ENCODE assay signal across 24 cellular contexts in the genomic region with DNA sequence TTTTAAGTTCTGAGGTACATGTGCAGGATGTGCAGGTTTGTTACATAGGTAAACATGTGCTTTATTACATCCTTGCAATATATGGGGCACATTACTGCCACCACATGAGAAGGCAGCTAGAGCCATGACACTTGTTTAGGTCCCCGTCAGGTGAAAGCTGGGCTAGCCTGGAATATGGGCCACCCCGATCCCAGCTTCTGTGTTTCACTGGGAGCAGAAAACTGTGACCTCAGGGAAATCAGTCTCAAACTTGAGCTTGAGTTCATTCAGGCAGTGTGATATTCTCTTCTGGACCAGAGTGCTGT.
"Had no signal": no experiment of that assay in that cellular context is flagged by ENCODE, and none has a peak within 500 bp of the region (broad histone marks: within the 10 kb centered on the region; RNA-seq: fewer than 3 reads in every experiment).

No MANE protein-coding gene starts in this region.

- H3K27ac ChIP-seq: hepatocyte, lower lobe of right lung, pancreas, prostate gland, sigmoid colon, tibial nerve, uterus had no signal

- DNase-seq: islet precursor cell; lower lobe of right lung; mammary epithelial cell; mesenchymal stem cell; naive B cell; natural killer cell; nucleus accumbens; posterior cingulate gyrus; retina; right cardiac atrium; sigmoid colon; stimulated activated CD4-positive, alpha-beta T cell treated with anti-CD3 and anti-CD28 coated beads, Interleukin-1b, Interleukin-23, amount 100 ng/mL, for 48 hours; stimulated activated CD4-positive, alpha-beta T cell treated with anti-CD3 and anti-CD28 coated beads, Interleukin-2, amount 100 ng/mL, for 48 hours; stimulated activated CD4-positive, alpha-beta T cell treated with anti-CD3 and anti-CD28 coated beads, Interleukin-4, amount 100 ng/mL, for 4 hours; stimulated activated CD8-positive, alpha-beta memory T cell treated with anti-CD3 and anti-CD28 coated beads, Interleukin-4, amount 100 ng/mL, for 48 hours; stimulated activated naive CD4-positive, alpha-beta T cell treated with Interleukin-2 at 50 U/mL for 16 hours; stimulated activated naive CD8-positive, alpha-beta T cell treated with anti-CD3 and anti-CD28 coated beads, Interleukin-15, amount 100 ng/mL, for 72 hours had no signal

- ATAC-seq: left lobe of liver; lower lobe of right lung; natural killer cell; right cardiac atrium; stimulated activated memory B cell treated with anti-CD40 and anti-IgM and Interleukin-4, amounts not matched to agents 10 μg/mL and 1 μg/mL and 100 μg/mL, for 72 hours; stimulated activated naive CD8-positive, alpha-beta T cell treated with anti-CD3 and anti-CD28 coated beads, Interleukin-15, amount 100 ng/mL, for 72 hours had no signal

- H3K9me3 ChIP-seq: lower lobe of right lung, pancreas, prostate gland, sigmoid colon, tibial nerve, uterus had no signal

- H3K36me3 ChIP-seq: lower lobe of right lung, pancreas, prostate gland, sigmoid colon, tibial nerve, uterus had no signal

- H3K27me3 ChIP-seq: hepatocyte, pancreas, sigmoid colon, tibial nerve, uterus had no signal

- H3K4me1 ChIP-seq: lower lobe of right lung, prostate gland, sigmoid colon, tibial nerve, uterus had no signal

- H3K4me3 ChIP-seq: hepatocyte, lower lobe of right lung, pancreas, prostate gland, sigmoid colon, tibial nerve, uterus had no signal
